Comparison of ENCODE assay signal across 8 cellular contexts in the genomic region with DNA sequence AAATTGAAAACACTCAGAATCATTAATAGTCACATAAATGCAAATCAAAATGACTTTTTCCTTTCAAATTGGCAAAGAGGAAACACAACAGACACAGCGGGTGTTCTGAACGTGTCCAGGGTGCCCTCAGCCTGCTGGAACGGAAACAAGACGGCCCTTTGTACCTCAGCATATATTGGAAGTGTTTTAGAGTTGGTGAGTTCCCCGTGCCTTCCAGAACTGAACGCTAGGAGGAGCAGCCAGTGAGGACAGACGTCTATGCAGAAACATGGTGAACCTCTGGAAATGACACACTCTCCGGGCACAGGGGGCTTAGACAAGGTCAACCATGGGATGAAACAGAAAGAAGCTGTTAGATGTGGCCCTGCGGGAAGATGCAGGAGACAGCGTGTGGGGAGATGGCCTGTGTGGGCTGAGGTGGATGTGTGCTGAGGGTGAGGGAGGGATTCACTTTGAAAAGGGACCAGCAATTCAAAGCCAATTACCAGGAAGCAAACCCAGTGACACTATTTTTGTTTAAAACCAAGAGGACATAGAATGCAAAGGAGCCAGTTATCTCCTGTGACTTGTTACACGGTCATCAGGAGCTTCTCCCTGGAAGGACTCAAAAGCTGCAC. TPM values are rescaled to one million over a fixed set of nuclear protein-coding genes. Genes with fewer than 3 reads are reported as not detected.
DNase-seq lines count a peak whose midpoint lies in the region; ATAC-seq and TF ChIP-seq lines count a peak whose summit lies in the region.

No MANE protein-coding gene starts in this region.

- H3K4me2 ChIP-seq in hepatocyte: no peak overlapping the region

- no peaks in the 10 kb centered on the region for H3K36me3 ChIP-seq in hepatocyte (replicated peaks; ENCODE audit: insufficient read depth, low read depth)

- H3K9me2 ChIP-seq in hepatocyte (replicated peaks; ENCODE audit: insufficient read depth): no peaks in the 10 kb centered on the region

- ATAC-seq in HG03097 (IDR thresholded peaks at IDR 0.05; ENCODE audit: low FRiP score, unreplicated experiment): no peak

- H3K9me3 ChIP-seq in hepatocyte (ENCODE audit: low read depth): no peaks in the 10 kb centered on the region

- in situ Hi-C loops in astrocyte of the spinal cord (cut with HindIII; ENCODE audit: low sequenced_read_pairs): no loop called here

- H2AFZ ChIP-seq in hepatocyte: no peak overlapping the region

- 31% methylated on average over 11 of the region's 11 CpGs for WGBS in hepatocyte (ENCODE audit: low lambda C conversion rate, missing lambda C conversion rate)

- peaks cover 5% of the 10 kb centered on the region for H3K27me3 ChIP-seq in hepatocyte

- H3K4me3 ChIP-seq in Jurkat, Clone E6-1 (ENCODE audit: low read length): no peak overlapping the region
- H3K4me3 ChIP-seq in astrocyte of the spinal cord (ENCODE audit: low read depth, low read length) (no peak overlapping the region), hepatocyte (no peak overlapping the region)

- TF ChIP-seq CTCF in astrocyte of the spinal cord (IDR thresholded peaks at IDR 0.05; ENCODE audit: low read depth, low read length) (peak; percentile 89), hepatocyte (IDR thresholded peaks at IDR 0.05; ENCODE audit: poor library complexity) (peak; percentile 61)

- H4K20me1 ChIP-seq in hepatocyte (ENCODE audit: insufficient read depth, poor library complexity, severe bottlenecking): no peaks in the 10 kb centered on the region

- DNase-seq in Daoy (ENCODE audit: low read depth) (peak; percentile 71), T-helper 1 cell (peak in 3 of 5 donors; percentile 12 to 52 (median 42)), astrocyte of the spinal cord (ENCODE audit: low read depth, low spot score) (peak; percentile 59), hepatocyte (ENCODE audit: low spot score) (peak; percentile 72), cortex of kidney (lab: John Stamatoyannopoulos, UW) (no peak)
- peak; percentile 78 for DNase-seq in Jurkat, Clone E6-1 (ENCODE audit: low read depth, low spot score)
- peak; percentile 7 to 14 for DNase-seq in stimulated activated CD4-positive, alpha-beta T cell treated with anti-CD3 and anti-CD28 coated beads, Interleukin-1b, Interleukin-23, amount 100 ng/mL, for 1 hour (ENCODE audit: low read depth in 2 of 2)

- no peaks in the 10 kb centered on the region for H3K79me2 ChIP-seq in hepatocyte

- H3K27ac ChIP-seq in hepatocyte: no peak overlapping the region

- no peaks in the 10 kb centered on the region for H3K4me1 ChIP-seq in hepatocyte (ENCODE audit: insufficient read depth)

RNA-seq across cellular contexts. Expression of gene RNF212, which starts 40.4 kb away (rescaled TPM):
- not detected in 2 replicates for total RNA-seq in Daoy (2014; rRNA removed; shearing (Covaris generic))
- polyA plus RNA-seq in Jurkat, Clone E6-1 (2012; ENCODE audit: insufficient read depth, insufficient read length): 54.1 TPM
- 3.0 and 10.4 TPM in 2 replicates for total RNA-seq in hepatocyte
- polyA plus RNA-seq in hepatocyte: 8.4 and 12.0 TPM in 2 replicates
